28 cellular contexts compared by ENCODE assay signal in the genomic region with DNA sequence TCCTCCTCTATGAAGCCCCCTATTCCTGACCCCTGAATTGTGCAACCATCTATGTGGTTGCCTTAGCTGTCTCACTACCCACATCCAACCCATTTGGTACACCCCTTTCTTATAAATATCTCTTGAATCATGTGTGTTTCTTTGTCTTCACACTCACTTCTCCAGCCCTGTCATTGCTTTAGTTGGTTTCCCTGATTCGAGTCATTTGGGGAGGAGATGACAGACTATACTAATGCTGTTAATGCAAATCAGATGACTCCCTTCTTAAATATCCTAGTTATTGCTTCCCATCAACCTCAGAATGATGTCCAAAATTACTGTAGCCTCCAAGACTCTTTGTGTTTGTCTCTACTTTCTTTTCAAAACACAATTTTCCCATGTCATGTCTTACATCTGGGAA. TPM values are rescaled to one million over a fixed set of nuclear protein-coding genes. Genes with fewer than 3 reads are reported as not detected.
"Had no signal": no experiment of that assay in that cellular context is flagged by ENCODE, and none has a peak within 500 bp of the region (broad histone marks: within the 10 kb centered on the region; RNA-seq: fewer than 3 reads in every experiment).

No MANE protein-coding gene starts in this region.

- DNase-seq: activated B cell treated with CpG ODN at 0.5 μM for 24 hours; activated CD4-positive, alpha-beta memory T cell treated with anti-CD3 and anti-CD28 coated beads, Interleukin-2, amount 10 ng/mL, durations not matched to agents 7 days and 5 days; activated CD4-positive, alpha-beta T cell treated with anti-CD3 and anti-CD28 coated beads, Interleukin-2, amount 50 U/mL, for 1 hour; activated gamma-delta T cell; activated naive CD4-positive, alpha-beta T cell treated with anti-CD3 and anti-CD28 coated beads for 36 hours; amniotic stem cell; body of pancreas; central memory CD4-positive, alpha-beta T cell; KG1; NCI-H1048; NCI-H146; NCI-H1930; NCI-H345; NCI-H510A; NCI-H526 treated with DMSO at 0.1 percent for 48 hours; NCI-H82; RPMI8226; T-cell; T-helper 2 cell; T1000 had no signal

- H3K27ac Mint-ChIP-seq: activated B cell treated with CpG ODN at 0.5 μM for 24 hours; activated CD4-positive, alpha-beta memory T cell treated with anti-CD3 and anti-CD28 coated beads, Interleukin-2, amount 10 ng/mL, durations not matched to agents 7 days and 5 days; activated naive CD4-positive, alpha-beta T cell treated with anti-CD3 and anti-CD28 coated beads for 36 hours; T-cell had no signal

- H3K27me3 ChIP-seq: ascending aorta, body of pancreas had no signal

- H3K4me3 ChIP-seq: ascending aorta, body of pancreas, SK-N-MC had no signal

- H3K4me1 ChIP-seq: ascending aorta, body of pancreas had no signal

- H3K36me3 ChIP-seq: ascending aorta had no signal

- H3K4me1 Mint-ChIP-seq: activated B cell treated with CpG ODN at 0.5 μM for 24 hours; activated CD4-positive, alpha-beta memory T cell treated with anti-CD3 and anti-CD28 coated beads, Interleukin-2, amount 10 ng/mL, durations not matched to agents 7 days and 5 days; T-cell had no signal

- H3K4me3 Mint-ChIP-seq: activated B cell treated with CpG ODN at 0.5 μM for 24 hours; activated CD4-positive, alpha-beta memory T cell treated with anti-CD3 and anti-CD28 coated beads, Interleukin-2, amount 10 ng/mL, durations not matched to agents 7 days and 5 days; activated naive CD4-positive, alpha-beta T cell treated with anti-CD3 and anti-CD28 coated beads for 36 hours; T-cell had no signal

- H3K27ac ChIP-seq: ascending aorta, body of pancreas, SK-N-MC had no signal

- H3K9me3 ChIP-seq: ascending aorta, body of pancreas had no signal

- ATAC-seq: body of pancreas, Panc1, Right ventricle myocardium inferior, T-cell had no signal

RNA-seq across cellular contexts. Expression of a gene that starts 23.0 kb away (rescaled TPM):
- total RNA-seq: activated B cell treated with CpG ODN at 0.5 μM for 24 hours; activated CD8-positive, alpha-beta memory T cell treated with anti-CD3 and anti-CD28 coated beads for 36 hours; activated naive CD4-positive, alpha-beta T cell treated with anti-CD3 and anti-CD28 coated beads for 36 hours; ascending aorta; body of pancreas; bronchial epithelial cell; LHCN-M2; M059J; Right ventricle myocardium inferior; T-cell had no signal
